In genomic region chr18:3819933-3820332, GRCh38 we compare ENCODE assay signal across 15 cellular contexts.
DNase-seq lines count a peak whose midpoint lies in the region; ATAC-seq and TF ChIP-seq lines count a peak whose summit lies in the region.
"Had no signal": no experiment of that assay in that cellular context is flagged by ENCODE, and none has a peak within 500 bp of the region (broad histone marks: within the 10 kb centered on the region; RNA-seq: fewer than 3 reads in every experiment).

No MANE protein-coding gene starts in this region.

- CTCF ChIA-PET in RWPE1 (lab: Yijun Ruan, JAX), result interaction anchor here (1.4 kb wide), 1 partner anchor 50 kb away, joined by 3 read pairs; no protein-coding TSS in a partner anchor

- no peak for ATAC-seq in GM19463 (IDR thresholded peaks at IDR 0.05; ENCODE audit: unreplicated experiment)
- ATAC-seq: CD8-positive, alpha-beta T cell; HepG2 had no signal

- no peak for TF ChIP-seq CTCF in RWPE1 (conservative IDR thresholded peaks at IDR 0.05; ENCODE audit: low read depth)

- in situ Hi-C loops in G401 (cut with HindIII; ENCODE audit: low sequenced_read_pairs), result no loop called here

- DNase-seq in NCI-H2171 treated with DMSO at 0.1 percent for 48 hours (lab: John Stamatoyannopoulos, UW) (peak; percentile 59), NCI-H2171 (lab: John Stamatoyannopoulos, UW) (no peak), NCI-H524 (lab: John Stamatoyannopoulos, UW) (peak; percentile 48 to 78), inferior parietal cortex (ENCODE audit: extremely low spot score) (peak; percentile 13), RWPE1 (ENCODE audit: low spot score) (no peak), G401 (ENCODE audit: low spot score) (no peak)
- DNase-seq: Caco-2; CD8-positive, alpha-beta T cell; EL; GDM1; HCEC 1CT; HFFc6; Karpas-422 had no signal

- POLR2A ChIA-PET in RWPE1 (lab: Yijun Ruan, JAX; ENCODE audit: low non-redundant PET), result no interaction called here

- no peak overlapping the region for H3K27ac ChIP-seq in RWPE1

Comparison
In these comparisons a context has a peak if more than half of its experiments do, and no peak if none do; other contexts are left out.
1. DNase-seq: peak in NCI-H2171 treated with DMSO at 0.1 percent for 48 hours (single experiment), NCI-H524 (2 of 2) and inferior parietal cortex (single experiment); none in NCI-H2171 (single experiment), RWPE1 (single experiment) and G401 (single experiment).